ENCODE assay signal across 23 cellular contexts in genomic region chr2:31413025-31413424, GRCh38. TPM values are rescaled to one million over a fixed set of nuclear protein-coding genes. Genes with fewer than 3 reads are reported as not detected.
A peak's percentile ranks its signal among the peaks of the same experiment; 100 is the strongest.
DNase-seq lines count a peak whose midpoint lies in the region; ATAC-seq, FAIRE-seq and TF ChIP-seq lines count a peak whose summit lies in the region.
"Had no signal": no experiment of that assay in that cellular context is flagged by ENCODE, and none has a peak within 500 bp of the region (broad histone marks: within the 10 kb centered on the region; RNA-seq: fewer than 3 reads in every experiment).

No MANE protein-coding gene starts in this region.

- H3K4me2 ChIP-seq in DND-41 (ENCODE audit: insufficient read depth, low read length) (peak overlapping the region; percentile 28; the same call in 1 of the 2 replicates), fibroblast of lung (ENCODE audit: extremely low read depth, insufficient read depth, low read length) (peak overlapping the region; percentile 29), osteoblast (ENCODE audit: insufficient read depth, low read length) (peak overlapping the region; percentile 42)

- H4K20me1 ChIP-seq in DND-41 (ENCODE audit: insufficient read depth, low read length) (no peaks in the 10 kb centered on the region), fibroblast of lung (ENCODE audit: control insufficient read depth, extremely low read depth, insufficient read depth, low read length) (no peaks in the 10 kb centered on the region), osteoblast (ENCODE audit: insufficient read depth, low read length) (no peaks in the 10 kb centered on the region)

- H3K79me2 ChIP-seq in DND-41 (ENCODE audit: insufficient read depth, low read length) (no peaks in the 10 kb centered on the region), fibroblast of lung (ENCODE audit: control insufficient read depth, insufficient read depth, low read length) (no peaks in the 10 kb centered on the region), osteoblast (ENCODE audit: insufficient read depth, low read length) (no peaks in the 10 kb centered on the region)
- H3K79me2 ChIP-seq: parathyroid adenoma had no signal

- no peak overlapping the region for H3K9ac ChIP-seq in DND-41 (ENCODE audit: low read depth, low read length)
- H3K9ac ChIP-seq in fibroblast of lung (ENCODE audit: insufficient read depth, low read length): no peak overlapping the region
- H3K9ac ChIP-seq: parathyroid adenoma had no signal

- no peak for FAIRE-seq in frontal cortex (lab: Jason Lieb, UNC)

- H2AFZ ChIP-seq in DND-41 (ENCODE audit: low read depth, low read length): no peak overlapping the region
- no peak overlapping the region for H2AFZ ChIP-seq in fibroblast of lung (ENCODE audit: low read length)
- H2AFZ ChIP-seq in osteoblast (ENCODE audit: low read length): no peak overlapping the region
- H2AFZ ChIP-seq: parathyroid adenoma had no signal

- TF ChIP-seq CTCF in DND-41 (IDR thresholded peaks at IDR 0.05; ENCODE audit: borderline replicate concordance, extremely low read depth, low read length, poor library complexity, severe bottlenecking) (no peak), RWPE2 (IDR thresholded peaks at IDR 0.05; ENCODE audit: poor library complexity, severe bottlenecking) (no peak), fibroblast of lung (conservative IDR thresholded peaks at IDR 0.05 in 1 of 2, IDR thresholded peaks at IDR 0.05 in 1 of 2; ENCODE audit: low read depth in 1 of 2, low read length in 2 of 2) (no peak), osteoblast (IDR thresholded peaks at IDR 0.05; ENCODE audit: extremely low read depth, low read depth, low read length) (no peak)

- H3K4me3 ChIP-seq in DND-41 (ENCODE audit: low read depth in 1 of 2, low read length in 2 of 2) (no peak overlapping the region), RWPE2 (ENCODE audit: severe bottlenecking) (peak overlapping the region; percentile 29), fibroblast of lung (replicated peaks in 1 of 4; ENCODE audit: control extremely low read depth in 1 of 4, insufficient read depth in 1 of 4, low read depth in 3 of 4, low read length in 4 of 4) (no peak overlapping the region), osteoblast (ENCODE audit: insufficient read depth, low read length) (no peak overlapping the region)
- H3K4me3 ChIP-seq: body of pancreas, coronary artery had no signal

- H3K36me3 ChIP-seq in DND-41 (ENCODE audit: insufficient read depth, low read length) (no peaks in the 10 kb centered on the region), RWPE2 (ENCODE audit: low read depth) (peaks cover 25% of the 10 kb centered on the region), fibroblast of lung (ENCODE audit: control insufficient read depth, insufficient read depth, low read length) (no peaks in the 10 kb centered on the region), osteoblast (ENCODE audit: insufficient read depth, low read length) (no peaks in the 10 kb centered on the region)

- H3K9me3 ChIP-seq in DND-41 (ENCODE audit: insufficient read depth, low read length, severe bottlenecking) (no peaks in the 10 kb centered on the region), RWPE2 (ENCODE audit: severe bottlenecking) (no peaks in the 10 kb centered on the region), fibroblast of lung (ENCODE audit: control insufficient read depth, insufficient read depth, low read depth, low read length) (no peaks in the 10 kb centered on the region), osteoblast (ENCODE audit: low read depth, low read length) (no peaks in the 10 kb centered on the region)
- H3K9me3 ChIP-seq: body of pancreas had no signal

- H3K27ac ChIP-seq in DND-41 (ENCODE audit: low read length) (no peak overlapping the region), RWPE2 (ENCODE audit: poor library complexity, severe bottlenecking) (peak overlapping the region; percentile 57), fibroblast of lung (ENCODE audit: insufficient read depth, low read length) (no peak overlapping the region), osteoblast (ENCODE audit: low read depth, low read length) (no peak overlapping the region)
- H3K27ac ChIP-seq: body of pancreas, coronary artery, parathyroid adenoma had no signal

- DNase-seq in DND-41 (no peak), RWPE2 (ENCODE audit: low spot score) (no peak), fibroblast of lung (ENCODE audit: low read depth in 2 of 2) (peak in 1 of 2 donors; percentile 76), osteoblast (ENCODE audit: insufficient read length, low spot score, missing footprints) (no peak), putamen (ENCODE audit: low spot score) (no peak), frontal cortex (ENCODE audit: low spot score in 2 of 2) (no peak)
- DNase-seq: activated CD4-positive, alpha-beta T cell treated with anti-CD3 and anti-CD28 coated beads for 48 hours; activated naive CD8-positive, alpha-beta T cell treated with anti-CD3 and anti-CD28 coated beads, Interleukin-2, amount 10 ng/mL, durations not matched to agents 7 days and 5 days; AML-193; body of pancreas; H9; left colon; NCI-H1417; NCI-H2171 treated with DMSO at 0.1 percent for 48 hours; SHP77 treated with DMSO at 0.1 percent for 48 hours; stimulated activated naive B cell treated with anti-CD40 and anti-IgM and Interleukin-4, amounts not matched to agents 10 μg/mL and 1 μg/mL and 100 μg/mL, for 72 hours; T-cell had no signal

- H3K4me1 ChIP-seq in DND-41 (ENCODE audit: insufficient read depth, low read length): no peaks in the 10 kb centered on the region
- H3K4me1 ChIP-seq in RWPE2 (ENCODE audit: insufficient read depth, poor library complexity, severe bottlenecking): peaks cover 44% of the 10 kb centered on the region
- H3K4me1 ChIP-seq in fibroblast of lung (ENCODE audit: control insufficient read depth, extremely low read depth, insufficient read depth, low read length): no peaks in the 10 kb centered on the region
- peaks cover 14% of the 10 kb centered on the region for H3K4me1 ChIP-seq in osteoblast (ENCODE audit: insufficient read depth, low read length)
- H3K4me1 ChIP-seq: parathyroid adenoma had no signal

- H3K27me3 ChIP-seq in DND-41 (ENCODE audit: insufficient read depth, low read length, poor library complexity) (peaks cover 2% of the 10 kb centered on the region), RWPE2 (ENCODE audit: insufficient read depth, poor library complexity, severe bottlenecking) (no peaks in the 10 kb centered on the region), fibroblast of lung (ENCODE audit: control insufficient read depth, insufficient read depth, low read length) (no peaks in the 10 kb centered on the region), osteoblast (ENCODE audit: insufficient read depth, low read length) (no peaks in the 10 kb centered on the region)
- H3K27me3 ChIP-seq: body of pancreas had no signal

- no peak for ATAC-seq in DND-41 (ENCODE audit: insufficient read depth, low read depth)
- ATAC-seq in RWPE2 (ENCODE audit: low read depth): no peak
- ATAC-seq in GM18520 (IDR thresholded peaks at IDR 0.05; ENCODE audit: unreplicated experiment): no peak
- ATAC-seq: body of pancreas; left colon; natural killer cell treated with Interleukin-12 subunit alpha and Interleukin-12 subunit beta and Interleukin-15 and Interleukin-18, amount 100 ng/mL, for 72 hours; T-cell had no signal

RNA-seq across cellular contexts. Expression of gene XDH, which starts 1.5 kb away (rescaled TPM):
- total RNA-seq in fibroblast of lung (under 0.01 and 0.50 TPM in 2 replicates), osteoblast (under 0.01 TPM in 2 replicates), frontal cortex (not detected)
- 0.59 and 0.69 TPM in 2 replicates for polyA plus RNA-seq in fibroblast of lung
- polyA plus RNA-seq in fibroblast of lung (2012): 0.20 and 0.36 TPM in 2 replicates
- polyA minus RNA-seq in fibroblast of lung (ENCODE audit: low replicate concordance): 0.19 TPM in 1 of 2 replicates, not detected in the other
- total RNA-seq: activated naive CD8-positive, alpha-beta T cell treated with anti-CD3 and anti-CD28 coated beads, Interleukin-2, amount 10 ng/mL, durations not matched to agents 7 days and 5 days; activated T-helper 2 cell treated with anti-CD3 and anti-CD28 coated beads, Interferon-gamma antibody, Interleukin-2, Interleukin-4, amounts not matched to agents 10 μg/mL and 5 μg/mL and 100 μg/mL, durations not matched to agents 14 hours and 24 hours and 36 hours; OCI-LY7 had no signal
